ENCODE assay signal across 9 cellular contexts in the genomic region with DNA sequence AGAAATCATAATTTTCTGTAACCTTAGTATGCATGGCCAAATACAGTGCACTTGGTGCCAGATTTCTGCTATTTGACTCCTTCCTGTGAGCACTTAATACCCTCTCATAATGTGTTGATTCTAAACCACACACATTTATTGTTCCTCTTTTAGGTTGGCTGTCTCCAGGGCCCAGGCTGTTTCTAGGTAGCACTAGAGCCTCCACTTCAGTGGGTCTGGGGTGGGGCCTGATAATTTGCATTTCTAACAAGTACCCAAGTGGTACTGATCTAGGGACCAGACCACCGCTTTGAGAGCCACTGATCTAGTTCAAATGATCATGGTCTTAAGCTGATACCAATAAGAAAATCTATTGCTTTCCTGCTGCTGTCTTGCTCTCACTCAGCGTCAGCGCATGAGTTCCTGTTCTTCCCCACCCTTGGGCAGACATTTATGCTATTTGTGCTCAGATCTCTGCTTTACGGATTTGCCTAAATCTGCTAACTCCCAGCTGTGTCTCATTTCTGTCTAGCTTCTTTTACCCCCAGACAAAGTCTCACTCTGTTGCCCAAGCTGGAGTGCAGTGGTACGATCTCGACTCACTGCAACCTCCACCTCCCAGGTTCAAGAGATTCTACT. TPM values are rescaled to one million over a fixed set of nuclear protein-coding genes. Genes with fewer than 3 reads are reported as not detected.
A peak's percentile ranks its signal among the peaks of the same experiment; 100 is the strongest.
DNase-seq lines count a peak whose midpoint lies in the region; ATAC-seq and TF ChIP-seq lines count a peak whose summit lies in the region.
"Had no signal": no experiment of that assay in that cellular context is flagged by ENCODE, and none has a peak within 500 bp of the region (broad histone marks: within the 10 kb centered on the region; RNA-seq: fewer than 3 reads in every experiment).

No MANE protein-coding gene starts in this region.

- in situ Hi-C loops in brain microvascular endothelial cell (cut with HindIII; ENCODE audit: low pct_ligation_motif_present, low sequenced_read_pairs), result no loop called here

- no peak overlapping the region for H2BK15ac ChIP-seq in mesendoderm (replicated peaks; ENCODE audit: low read depth)

- WGBS in mesendoderm (ENCODE audit: extremely low coverage, insufficient coverage, low lambda C conversion rate), result no CpG with 5 or more reads among the region's 6 CpGs

- no peak overlapping the region for H3K23ac ChIP-seq in mesendoderm (ENCODE audit: low read length)

- TF ChIP-seq CTCF in OCI-LY3 (IDR thresholded peaks at IDR 0.05; ENCODE audit: low read depth, low read length) (no peak), brain microvascular endothelial cell (IDR thresholded peaks at IDR 0.05; ENCODE audit: low read depth, low read length, missing control alignments) (no peak)

- H3K9me3 ChIP-seq in OCI-LY3 (ENCODE audit: insufficient read depth, low read length), result peaks cover 5% of the 10 kb centered on the region; the same call in 1 of the 2 replicates

- H3K27me3 ChIP-seq in OCI-LY3 (ENCODE audit: low read depth, low read length) (no peaks in the 10 kb centered on the region), brain microvascular endothelial cell (replicated peaks) (no peaks in the 10 kb centered on the region), mesendoderm (ENCODE audit: insufficient read depth, low read length, poor library complexity) (no peaks in the 10 kb centered on the region)

- no peak overlapping the region for H2AFZ ChIP-seq in OCI-LY3 (ENCODE audit: low read depth, low read length)

- no peak overlapping the region for H2BK5ac ChIP-seq in mesendoderm (ENCODE audit: low read length)

- H3K4me3 ChIP-seq in OCI-LY3 (ENCODE audit: low read length), result peak overlapping the region; percentile 45
- no peak overlapping the region for H3K4me3 ChIP-seq in brain microvascular endothelial cell (ENCODE audit: low read depth, low read length)
- H3K4me3 ChIP-seq in mesendoderm (ENCODE audit: low read length), result no peak overlapping the region

- H3K79me2 ChIP-seq in OCI-LY3 (ENCODE audit: low read length) (no peaks in the 10 kb centered on the region), mesendoderm (ENCODE audit: control insufficient read depth, insufficient read depth, low read length) (no peaks in the 10 kb centered on the region)

- no peak overlapping the region for H3K18ac ChIP-seq in mesendoderm (ENCODE audit: low read length)

- peak; percentile 92 for ATAC-seq in GM19395 (IDR thresholded peaks at IDR 0.05; ENCODE audit: unreplicated experiment)
- peak; percentile 91 for ATAC-seq in HG03378 (IDR thresholded peaks at IDR 0.05; ENCODE audit: unreplicated experiment)

- no peaks in the 10 kb centered on the region for H3K79me1 ChIP-seq in mesendoderm (ENCODE audit: low read length)

- H3K27ac ChIP-seq in OCI-LY3 (ENCODE audit: low read length) (peak overlapping the region; percentile 82), brain microvascular endothelial cell (no peak overlapping the region), mesendoderm (ENCODE audit: low read depth, low read length) (no peak overlapping the region)
- H3K27ac ChIP-seq: KMS-11 had no signal

- H3K4me1 ChIP-seq in OCI-LY3 (ENCODE audit: low read length), result peaks cover 20% of the 10 kb centered on the region
- no peaks in the 10 kb centered on the region for H3K4me1 ChIP-seq in mesendoderm (ENCODE audit: control insufficient read depth, low read depth, low read length)

- no peak overlapping the region for H3K56ac ChIP-seq in mesendoderm (ENCODE audit: low read length)

- H3K9ac ChIP-seq in OCI-LY3 (ENCODE audit: low read length) (peak overlapping the region; percentile 48), mesendoderm (ENCODE audit: low read length) (no peak overlapping the region)
- H3K9ac ChIP-seq: KMS-11 had no signal

- peak; percentile 11 for DNase-seq in COLO668 (lab: John Stamatoyannopoulos, UW; ENCODE audit: unreplicated experiment)
- DNase-seq in brain microvascular endothelial cell, result no peak
- DNase-seq in NCI-H446 treated with DMSO at 0.1 percent for 48 hours (lab: John Stamatoyannopoulos, UW), result no peak
- DNase-seq in mesendoderm, result no peak
- no peak for DNase-seq in HT-29 (ENCODE audit: low spot score)

- H3K36me3 ChIP-seq in OCI-LY3 (replicated peaks; ENCODE audit: low read depth, low read length) (peaks cover 9% of the 10 kb centered on the region), brain microvascular endothelial cell (replicated peaks) (no peaks in the 10 kb centered on the region), mesendoderm (ENCODE audit: control insufficient read depth, insufficient read depth, low read length) (no peaks in the 10 kb centered on the region)

- H2AK5ac ChIP-seq in mesendoderm (ENCODE audit: low read length), result no peak overlapping the region

- no peak overlapping the region for H3K4ac ChIP-seq in mesendoderm (ENCODE audit: low read depth, low read length)

- H3K4me2 ChIP-seq in OCI-LY3 (ENCODE audit: low read length) (peak overlapping the region; percentile 64), mesendoderm (ENCODE audit: low read length) (no peak overlapping the region)
- H3K4me2 ChIP-seq: KMS-11 had no signal

- H4K5ac ChIP-seq in mesendoderm (ENCODE audit: low read length), result no peak overlapping the region

- H4K20me1 ChIP-seq in OCI-LY3 (ENCODE audit: insufficient read depth, low read length), result no peaks in the 10 kb centered on the region

- no peak overlapping the region for H2BK120ac ChIP-seq in mesendoderm (ENCODE audit: low read depth, low read length)

- no peak overlapping the region for H4K8ac ChIP-seq in mesendoderm (ENCODE audit: low read depth, low read length)

RNA-seq across cellular contexts. Expression of a gene that starts 7.4 kb away (rescaled TPM):
- 91.1 TPM for polyA plus RNA-seq in mesendoderm (2013, experiment 1 of 2)
- polyA plus RNA-seq in mesendoderm (2013, experiment 2 of 2), result 89.8 TPM
- 57.9 and 58.1 TPM in 2 replicates for total RNA-seq in HT-29 (2014; rRNA removed; shearing (Covaris generic))

RNA-seq across cellular contexts. Expression of a gene that starts 7.4 kb away (rescaled TPM):
- 36.1 TPM for polyA plus RNA-seq in mesendoderm (2013, experiment 1 of 2)
- polyA plus RNA-seq in mesendoderm (2013, experiment 2 of 2), result 36.9 TPM
- total RNA-seq in HT-29 (2014; rRNA removed; shearing (Covaris generic)), result 24.2 and 30.8 TPM in 2 replicates
